ENCODE assay signal across 10 cellular contexts in genomic region chr16:81711609-81712329, GRCh38.
DNase-seq lines count a peak whose midpoint lies in the region; ATAC-seq, FAIRE-seq and TF ChIP-seq lines count a peak whose summit lies in the region.
"Had no signal": no experiment of that assay in that cellular context is flagged by ENCODE, and none has a peak within 500 bp of the region (broad histone marks: within the 10 kb centered on the region; RNA-seq: fewer than 3 reads in every experiment).

No MANE protein-coding gene starts in this region.

- H3K79me2 ChIP-seq in DND-41 (ENCODE audit: insufficient read depth, low read length): no peaks in the 10 kb centered on the region
- H3K79me2 ChIP-seq in osteoblast (ENCODE audit: insufficient read depth, low read length): no peaks in the 10 kb centered on the region

- H3K4me3 ChIP-seq in DND-41 (ENCODE audit: low read depth in 1 of 2, low read length in 2 of 2): no peak overlapping the region
- no peak overlapping the region for H3K4me3 ChIP-seq in duodenal mucosa (ENCODE audit: low read depth in 1 of 2, low read length in 2 of 2)
- H3K4me3 ChIP-seq in osteoblast (ENCODE audit: insufficient read depth, low read length): no peak overlapping the region

- no peak overlapping the region for H3K27ac Mint-ChIP-seq in activated CD8-positive, alpha-beta T cell treated with anti-CD3 and anti-CD28 coated beads, Interleukin-2, amount 10 ng/mL, durations not matched to agents 7 days and 5 days
- H3K27ac Mint-ChIP-seq: stimulated activated memory B cell treated with anti-CD40 and anti-IgM and Interleukin-4, amounts not matched to agents 10 μg/mL and 1 μg/mL and 100 μg/mL, for 72 hours had no signal

- peaks cover 19% of the 10 kb centered on the region for H3K36me3 Mint-ChIP-seq in activated CD8-positive, alpha-beta T cell treated with anti-CD3 and anti-CD28 coated beads, Interleukin-2, amount 10 ng/mL, durations not matched to agents 7 days and 5 days (ENCODE audit: low read depth)

- H3K9me3 ChIP-seq in DND-41 (ENCODE audit: insufficient read depth, low read length, severe bottlenecking) (no peaks in the 10 kb centered on the region), duodenal mucosa (ENCODE audit: control insufficient read depth in 1 of 2, low read length in 2 of 2) (no peaks in the 10 kb centered on the region), osteoblast (ENCODE audit: low read depth, low read length) (no peaks in the 10 kb centered on the region)

- no peak for FAIRE-seq in D721Med (lab: Jason Lieb, UNC)
- FAIRE-seq: GM19239 had no signal

- H3K4me1 Mint-ChIP-seq in activated CD8-positive, alpha-beta T cell treated with anti-CD3 and anti-CD28 coated beads, Interleukin-2, amount 10 ng/mL, durations not matched to agents 7 days and 5 days (ENCODE audit: low read depth): peaks cover 24% of the 10 kb centered on the region

- H3K4me1 ChIP-seq in DND-41 (ENCODE audit: insufficient read depth, low read length): no peaks in the 10 kb centered on the region
- H3K4me1 ChIP-seq in duodenal mucosa (ENCODE audit: control insufficient read depth in 1 of 2, insufficient read depth in 2 of 2, low read length in 2 of 2): peaks cover 24 to 43% of the 10 kb centered on the region in 2 donors
- peaks cover 12% of the 10 kb centered on the region for H3K4me1 ChIP-seq in osteoblast (ENCODE audit: insufficient read depth, low read length)

- H4K20me1 ChIP-seq in DND-41 (ENCODE audit: insufficient read depth, low read length) (peaks cover 5% of the 10 kb centered on the region; the same call in 1 of the 2 replicates), osteoblast (ENCODE audit: insufficient read depth, low read length) (peaks cover 3% of the 10 kb centered on the region)

- H3K9ac ChIP-seq in DND-41 (ENCODE audit: low read depth, low read length) (no peak overlapping the region), duodenal mucosa (ENCODE audit: low read depth in 1 of 2, low read length in 2 of 2) (no peak overlapping the region)

- 0 out of 3 replicates have a peak, but pooled peaks have one; percentile 23 for ATAC-seq in DND-41 (ENCODE audit: insufficient read depth, low read depth)
- no peak for ATAC-seq in activated CD8-positive, alpha-beta T cell treated with anti-CD3 and anti-CD28 coated beads, Interleukin-2, amount 10 ng/mL, durations not matched to agents 7 days and 5 days
- no peak for ATAC-seq in GM19463 (IDR thresholded peaks at IDR 0.05; ENCODE audit: unreplicated experiment)
- ATAC-seq: stimulated activated memory B cell treated with anti-CD40 and anti-IgM and Interleukin-4, amounts not matched to agents 10 μg/mL and 1 μg/mL and 100 μg/mL, for 72 hours had no signal

- H2AFZ ChIP-seq in DND-41 (ENCODE audit: low read depth, low read length) (no peak overlapping the region), osteoblast (ENCODE audit: low read length) (no peak overlapping the region)

- no peaks in the 10 kb centered on the region for H3K27me3 Mint-ChIP-seq in activated CD8-positive, alpha-beta T cell treated with anti-CD3 and anti-CD28 coated beads, Interleukin-2, amount 10 ng/mL, durations not matched to agents 7 days and 5 days (ENCODE audit: low read depth)
- H3K27me3 Mint-ChIP-seq: stimulated activated memory B cell treated with anti-CD40 and anti-IgM and Interleukin-4, amounts not matched to agents 10 μg/mL and 1 μg/mL and 100 μg/mL, for 72 hours had no signal

- H3K9me3 Mint-ChIP-seq in activated CD8-positive, alpha-beta T cell treated with anti-CD3 and anti-CD28 coated beads, Interleukin-2, amount 10 ng/mL, durations not matched to agents 7 days and 5 days (ENCODE audit: insufficient read depth): no peaks in the 10 kb centered on the region
- H3K9me3 Mint-ChIP-seq: stimulated activated memory B cell treated with anti-CD40 and anti-IgM and Interleukin-4, amounts not matched to agents 10 μg/mL and 1 μg/mL and 100 μg/mL, for 72 hours had no signal

- H3K27me3 ChIP-seq in DND-41 (ENCODE audit: insufficient read depth, low read length, poor library complexity) (no peaks in the 10 kb centered on the region), duodenal mucosa (ENCODE audit: control insufficient read depth in 1 of 2, insufficient read depth in 2 of 2, low read length in 2 of 2) (no peaks in the 10 kb centered on the region), osteoblast (ENCODE audit: insufficient read depth, low read length) (no peaks in the 10 kb centered on the region)

- peaks cover 29% of the 10 kb centered on the region for H3K36me3 ChIP-seq in DND-41 (ENCODE audit: insufficient read depth, low read length)
- H3K36me3 ChIP-seq in duodenal mucosa (ENCODE audit: control insufficient read depth in 1 of 2, insufficient read depth in 2 of 2, low read length in 2 of 2): peaks cover 10 to 24% of the 10 kb centered on the region in 2 donors
- H3K36me3 ChIP-seq in osteoblast (ENCODE audit: insufficient read depth, low read length): peaks cover 17% of the 10 kb centered on the region

- CTCF ChIA-PET in activated CD8-positive, alpha-beta T cell treated with anti-CD3 and anti-CD28 coated beads, Interleukin-2, amount 10 ng/mL, durations not matched to agents 7 days and 5 days (lab: Charles Lee): no interaction called here

- H3K4me3 Mint-ChIP-seq in activated CD8-positive, alpha-beta T cell treated with anti-CD3 and anti-CD28 coated beads, Interleukin-2, amount 10 ng/mL, durations not matched to agents 7 days and 5 days: no peak overlapping the region
- H3K4me3 Mint-ChIP-seq: stimulated activated memory B cell treated with anti-CD40 and anti-IgM and Interleukin-4, amounts not matched to agents 10 μg/mL and 1 μg/mL and 100 μg/mL, for 72 hours had no signal

- H3K4me2 ChIP-seq in DND-41 (ENCODE audit: insufficient read depth, low read length): no peak overlapping the region
- H3K4me2 ChIP-seq in osteoblast (ENCODE audit: insufficient read depth, low read length): peak overlapping the region; percentile 23

- DNase-seq in DND-41: no peak
- DNase-seq in NCI-H226: peak; percentile 76
- DNase-seq in osteoblast (ENCODE audit: insufficient read length, low spot score, missing footprints): peak; percentile 98
- DNase-seq in activated CD4-positive, CD25-positive, alpha-beta regulatory T cell (lab: John Stamatoyannopoulos, UW): no peak
- no peak for DNase-seq in activated CD8-positive, alpha-beta T cell treated with anti-CD3 and anti-CD28 coated beads, Interleukin-2, amount 10 ng/mL, durations not matched to agents 7 days and 5 days
- DNase-seq in D721Med (ENCODE audit: insufficient read length, low spot score): no peak

- POLR2A ChIA-PET in activated CD8-positive, alpha-beta T cell treated with anti-CD3 and anti-CD28 coated beads, Interleukin-2, amount 10 ng/mL, durations not matched to agents 7 days and 5 days (lab: Charles Lee): no interaction called here

- no peak for TF ChIP-seq CTCF in DND-41 (IDR thresholded peaks at IDR 0.05; ENCODE audit: borderline replicate concordance, extremely low read depth, low read length, poor library complexity, severe bottlenecking)
- no peak for TF ChIP-seq CTCF in osteoblast (IDR thresholded peaks at IDR 0.05; ENCODE audit: extremely low read depth, low read depth, low read length)
- no peak for TF ChIP-seq CTCF in D721Med (IDR thresholded peaks at IDR 0.05; ENCODE audit: insufficient read depth, missing control alignments)

- H3K27ac ChIP-seq in DND-41 (ENCODE audit: low read length) (no peak overlapping the region), duodenal mucosa (ENCODE audit: low read depth, low read length) (peak overlapping the region; percentile 34), osteoblast (ENCODE audit: low read depth, low read length) (peak overlapping the region; percentile 40)

Comparison
In these comparisons a context has a peak if more than half of its experiments do, and no peak if none do; other contexts are left out.
1. DNase-seq: peak in NCI-H226 (single experiment) and osteoblast (single experiment); none in DND-41 (single experiment), activated CD4-positive, CD25-positive, alpha-beta regulatory T cell (0 of 4), activated CD8-positive, alpha-beta T cell treated with anti-CD3 and anti-CD28 coated beads, Interleukin-2, amount 10 ng/mL, durations not matched to agents 7 days and 5 days (single experiment) and D721Med (single experiment).